Comparison of ENCODE assay signal across 19 cellular contexts in the genomic region with DNA sequence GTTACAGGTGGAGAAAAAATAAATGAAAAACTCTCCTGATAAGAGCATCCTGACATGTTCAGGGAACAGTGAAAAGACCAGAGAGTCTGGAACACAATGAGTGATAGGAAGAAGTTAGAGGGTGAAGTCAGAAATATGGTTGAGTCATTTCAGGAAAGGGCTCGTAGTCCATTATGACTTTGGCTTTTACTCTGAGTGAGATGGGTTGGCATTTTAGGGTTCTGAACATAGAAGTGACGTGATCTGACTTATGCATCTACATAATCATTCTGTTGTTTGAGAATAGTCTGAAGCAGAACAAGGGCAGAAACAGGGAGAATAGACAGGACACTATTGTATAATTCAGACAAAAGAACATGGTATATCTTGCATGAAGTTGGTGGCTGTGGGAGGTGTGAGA. TPM values are rescaled to one million over a fixed set of nuclear protein-coding genes. Genes with fewer than 3 reads are reported as not detected.
DNase-seq lines count a peak whose midpoint lies in the region; ATAC-seq lines count a peak whose summit lies in the region.
"Had no signal": no experiment of that assay in that cellular context is flagged by ENCODE, and none has a peak within 500 bp of the region (broad histone marks: within the 10 kb centered on the region; RNA-seq: fewer than 3 reads in every experiment).

No MANE protein-coding gene starts in this region.

- peaks cover 4% of the 10 kb centered on the region for H3K4me1 Mint-ChIP-seq in T-helper 17 cell

- no peak overlapping the region for H3K27ac Mint-ChIP-seq in T-helper 17 cell
- H3K27ac Mint-ChIP-seq: activated CD8-positive, alpha-beta T cell treated with anti-CD3 and anti-CD28 coated beads for 36 hours; stimulated activated naive B cell treated with anti-CD40 and anti-IgM and Interleukin-4, amounts not matched to agents 10 μg/mL and 1 μg/mL and 100 μg/mL, for 72 hours had no signal

- DNase-seq in HT1080 (ENCODE audit: low read depth), result peak; percentile 31
- no peak for DNase-seq in AML-193 (lab: John Stamatoyannopoulos, UW)
- DNase-seq in NCI-H2196 (lab: John Stamatoyannopoulos, UW; ENCODE audit: unreplicated experiment), result no peak
- no peak for DNase-seq in T-helper 17 cell
- DNase-seq: activated CD8-positive, alpha-beta T cell treated with anti-CD3 and anti-CD28 coated beads for 36 hours; activated naive CD4-positive, alpha-beta T cell treated with Interleukin-2 at 50 U/mL for 16 hours; body of pancreas; Calu3; dorsolateral prefrontal cortex; left colon; mucosa of descending colon; NCI-H1694 treated with DMSO at 0.1 percent for 48 hours; NCI-H510A; stimulated activated naive B cell treated with anti-CD40 and anti-IgM and Interleukin-4, amounts not matched to agents 10 μg/mL and 1 μg/mL and 100 μg/mL, for 72 hours; upper lobe of right lung had no signal

- H3K36me3 Mint-ChIP-seq in T-helper 17 cell (ENCODE audit: low read depth), result no peaks in the 10 kb centered on the region

- H3K9me3 ChIP-seq in T-helper 17 cell (ENCODE audit: control insufficient read depth, low read length, poor library complexity, severe bottlenecking), result no peaks in the 10 kb centered on the region
- H3K9me3 ChIP-seq: mucosa of descending colon, upper lobe of right lung had no signal

- H3K27me3 Mint-ChIP-seq in T-helper 17 cell, result peaks cover 22% of the 10 kb centered on the region

- no peak overlapping the region for H3K4me3 Mint-ChIP-seq in T-helper 17 cell
- H3K4me3 Mint-ChIP-seq: activated CD8-positive, alpha-beta T cell treated with anti-CD3 and anti-CD28 coated beads for 36 hours; stimulated activated naive B cell treated with anti-CD40 and anti-IgM and Interleukin-4, amounts not matched to agents 10 μg/mL and 1 μg/mL and 100 μg/mL, for 72 hours had no signal

- ATAC-seq in GM18498 (IDR thresholded peaks at IDR 0.05; ENCODE audit: unreplicated experiment), result peak; percentile 59
- ATAC-seq in GM18870 (IDR thresholded peaks at IDR 0.05; ENCODE audit: unreplicated experiment), result peak; percentile 89
- peak; percentile 63 for ATAC-seq in HG02798 (IDR thresholded peaks at IDR 0.05; ENCODE audit: poor library complexity, unreplicated experiment)
- ATAC-seq in HG02970 (IDR thresholded peaks at IDR 0.05; ENCODE audit: low FRiP score, unreplicated experiment), result no peak
- no peak for ATAC-seq in T-helper 17 cell
- ATAC-seq: activated CD8-positive, alpha-beta T cell treated with anti-CD3 and anti-CD28 coated beads for 36 hours; body of pancreas; left colon; mucosa of descending colon; upper lobe of right lung had no signal

RNA-seq across cellular contexts. Expression of a gene that starts 5.8 kb away (rescaled TPM):
- total RNA-seq in HT1080 (2014; rRNA removed; shearing (Covaris generic)), result 0.07 and 0.21 TPM in 2 replicates
- polyA plus RNA-seq in HT1080 (2015; cell fraction: cytosol; rRNA removed), result 0.06 and 0.14 TPM in 2 replicates
- polyA plus RNA-seq in HT1080 (2015; cell fraction: nucleus; rRNA removed), result 0.73 and 2.7 TPM in 2 replicates
- total RNA-seq in T-helper 17 cell, result under 1 TPM; 0.05 to 0.57 TPM
- total RNA-seq: activated CD8-positive, alpha-beta T cell treated with anti-CD3 and anti-CD28 coated beads for 36 hours had no signal

Comparison
In these comparisons a context has a peak if more than half of its experiments do, and no peak if none do; other contexts are left out.
1. ATAC-seq: peak in GM18498 (single experiment), GM18870 (single experiment) and HG02798 (single experiment); none in HG02970 (single experiment) and T-helper 17 cell (single experiment).